14 cellular contexts compared by ENCODE assay signal in the genomic region with DNA sequence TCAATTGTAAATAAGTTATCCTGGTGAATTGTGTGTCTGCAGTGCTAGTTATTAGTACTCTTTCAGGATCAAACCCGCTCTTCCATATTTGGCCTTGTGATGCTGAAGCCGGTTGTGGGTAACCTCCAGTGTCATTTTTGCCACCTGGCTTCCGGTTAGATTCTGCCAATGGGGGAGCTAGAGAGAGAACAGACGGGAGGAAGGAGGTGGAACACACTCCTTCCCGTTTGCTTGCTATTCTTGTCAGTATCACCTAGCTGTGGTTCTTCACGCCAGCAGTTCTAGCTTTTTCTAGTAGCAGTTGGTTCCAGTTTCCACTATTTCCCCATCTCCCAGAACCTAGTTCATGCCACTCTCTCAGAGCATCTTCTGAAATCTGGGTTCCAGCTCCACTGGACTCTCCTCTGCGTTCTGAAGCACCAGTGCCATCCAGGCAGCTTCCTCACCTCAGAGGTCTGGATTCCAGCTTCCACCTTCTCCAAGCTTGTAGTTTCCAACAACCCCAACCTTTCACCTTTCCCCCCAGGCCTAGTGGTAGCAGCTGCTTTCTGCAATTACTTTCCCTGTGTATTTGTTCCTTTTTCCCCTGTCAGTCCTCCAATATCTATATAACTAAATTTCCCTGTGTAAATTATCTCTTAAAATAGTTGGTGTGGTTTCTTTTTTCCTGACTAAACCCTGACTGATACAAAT. TPM values are rescaled to one million over a fixed set of nuclear protein-coding genes. Genes with fewer than 3 reads are reported as not detected.
DNase-seq lines count a peak whose midpoint lies in the region; ATAC-seq and TF ChIP-seq lines count a peak whose summit lies in the region.
"Had no signal": no experiment of that assay in that cellular context is flagged by ENCODE, and none has a peak within 500 bp of the region (broad histone marks: within the 10 kb centered on the region; RNA-seq: fewer than 3 reads in every experiment).

No MANE protein-coding gene starts in this region.

- no peaks in the 10 kb centered on the region for H4K20me1 ChIP-seq in neural progenitor cell (ENCODE audit: low read depth)

- no peak overlapping the region for H3K4me3 Mint-ChIP-seq in activated naive CD8-positive, alpha-beta T cell treated with anti-CD3 and anti-CD28 coated beads, Interleukin-2, amount 10 ng/mL, durations not matched to agents 7 days and 5 days
- no peak overlapping the region for H3K4me3 Mint-ChIP-seq in activated naive CD8-positive, alpha-beta T cell treated with anti-CD3 and anti-CD28 coated beads, Interleukin-2, amount 50 U/mL, for 24 hours
- no peak overlapping the region for H3K4me3 Mint-ChIP-seq in neural progenitor cell
- H3K4me3 Mint-ChIP-seq in chondrocyte (ENCODE audit: unreplicated experiment): no peak overlapping the region
- H3K4me3 Mint-ChIP-seq: nephron had no signal

- ATAC-seq in activated naive CD8-positive, alpha-beta T cell treated with anti-CD3 and anti-CD28 coated beads, Interleukin-2, amount 10 ng/mL, durations not matched to agents 7 days and 5 days (ENCODE audit: low read depth): no peak
- no peak for ATAC-seq in activated naive CD8-positive, alpha-beta T cell treated with anti-CD3 and anti-CD28 coated beads, Interleukin-2, amount 50 U/mL, for 24 hours
- ATAC-seq in GM21723 (IDR thresholded peaks at IDR 0.05; ENCODE audit: unreplicated experiment): peak; percentile 47
- no peak for ATAC-seq in HG02623 (IDR thresholded peaks at IDR 0.05; ENCODE audit: unreplicated experiment)
- ATAC-seq: lower lobe of right lung had no signal

- H3K4me2 ChIP-seq in neural progenitor cell: no peak overlapping the region

- H3K4me1 Mint-ChIP-seq in activated naive CD8-positive, alpha-beta T cell treated with anti-CD3 and anti-CD28 coated beads, Interleukin-2, amount 10 ng/mL, durations not matched to agents 7 days and 5 days: peaks cover 33% of the 10 kb centered on the region
- peaks cover 13% of the 10 kb centered on the region for H3K4me1 Mint-ChIP-seq in activated naive CD8-positive, alpha-beta T cell treated with anti-CD3 and anti-CD28 coated beads, Interleukin-2, amount 50 U/mL, for 24 hours
- H3K4me1 Mint-ChIP-seq in neural progenitor cell (no peaks in the 10 kb centered on the region), chondrocyte (ENCODE audit: low read depth) (peaks cover 20% of the 10 kb centered on the region)
- H3K4me1 Mint-ChIP-seq: nephron had no signal

- H3K27me3 ChIP-seq in neural progenitor cell: no peaks in the 10 kb centered on the region

- no peaks in the 10 kb centered on the region for H3K9me3 ChIP-seq in neural progenitor cell (ENCODE audit: low read depth)
- H3K9me3 ChIP-seq: lower lobe of right lung had no signal

- no peak for DNase-seq in activated naive CD8-positive, alpha-beta T cell treated with anti-CD3 and anti-CD28 coated beads, Interleukin-2, amount 10 ng/mL, durations not matched to agents 7 days and 5 days
- no peak for DNase-seq in activated naive CD8-positive, alpha-beta T cell treated with anti-CD3 and anti-CD28 coated beads, Interleukin-2, amount 50 U/mL, for 24 hours
- DNase-seq in UCSD-AML1 (lab: John Stamatoyannopoulos, UW; ENCODE audit: unreplicated experiment) (peak; percentile 14), neural progenitor cell (ENCODE audit: low spot score) (no peak), chondrocyte (ENCODE audit: low spot score) (no peak), medulla oblongata (ENCODE audit: extremely low spot score) (no peak)
- DNase-seq: activated CD4-positive, CD25-positive, alpha-beta regulatory T cell; activated naive CD4-positive, alpha-beta T cell treated with anti-CD3 and anti-CD28 coated beads, Interleukin-2, amount 50 U/mL, for 16 hours; lower lobe of right lung; NCI-H1436; NCI-H226 had no signal

- no peak overlapping the region for H3K9ac ChIP-seq in neural progenitor cell

- peaks cover 7% of the 10 kb centered on the region for H3K36me3 Mint-ChIP-seq in activated naive CD8-positive, alpha-beta T cell treated with anti-CD3 and anti-CD28 coated beads, Interleukin-2, amount 10 ng/mL, durations not matched to agents 7 days and 5 days
- H3K36me3 Mint-ChIP-seq in activated naive CD8-positive, alpha-beta T cell treated with anti-CD3 and anti-CD28 coated beads, Interleukin-2, amount 50 U/mL, for 24 hours (ENCODE audit: low read depth): no peaks in the 10 kb centered on the region
- H3K36me3 Mint-ChIP-seq in neural progenitor cell: no peaks in the 10 kb centered on the region
- no peaks in the 10 kb centered on the region for H3K36me3 Mint-ChIP-seq in chondrocyte (ENCODE audit: low read depth)

- peak overlapping the region; percentile 4 for H3K27ac Mint-ChIP-seq in activated naive CD8-positive, alpha-beta T cell treated with anti-CD3 and anti-CD28 coated beads, Interleukin-2, amount 10 ng/mL, durations not matched to agents 7 days and 5 days
- no peak overlapping the region for H3K27ac Mint-ChIP-seq in activated naive CD8-positive, alpha-beta T cell treated with anti-CD3 and anti-CD28 coated beads, Interleukin-2, amount 50 U/mL, for 24 hours
- H3K27ac Mint-ChIP-seq in neural progenitor cell (peak overlapping the region; percentile 4), chondrocyte (ENCODE audit: unreplicated experiment) (no peak overlapping the region)
- H3K27ac Mint-ChIP-seq: nephron had no signal

- no peak overlapping the region for H3K4me3 ChIP-seq in neural progenitor cell
- H3K4me3 ChIP-seq: lower lobe of right lung had no signal

- H3K79me2 ChIP-seq in neural progenitor cell (ENCODE audit: low read depth): no peaks in the 10 kb centered on the region

- no peak overlapping the region for H2AFZ ChIP-seq in neural progenitor cell (replicated peaks)

- no peaks in the 10 kb centered on the region for H3K36me3 ChIP-seq in neural progenitor cell
- H3K36me3 ChIP-seq: lower lobe of right lung had no signal

- H3F3A ChIP-seq in neural progenitor cell (ENCODE audit: low read depth): no peaks in the 10 kb centered on the region

- peaks cover 3% of the 10 kb centered on the region for H3K4me1 ChIP-seq in neural progenitor cell
- H3K4me1 ChIP-seq: lower lobe of right lung had no signal

- peaks cover 1% of the 10 kb centered on the region for H3K27me3 Mint-ChIP-seq in activated naive CD8-positive, alpha-beta T cell treated with anti-CD3 and anti-CD28 coated beads, Interleukin-2, amount 10 ng/mL, durations not matched to agents 7 days and 5 days
- H3K27me3 Mint-ChIP-seq in activated naive CD8-positive, alpha-beta T cell treated with anti-CD3 and anti-CD28 coated beads, Interleukin-2, amount 50 U/mL, for 24 hours: no peaks in the 10 kb centered on the region
- H3K27me3 Mint-ChIP-seq in neural progenitor cell (ENCODE audit: insufficient read depth, low read depth) (no peaks in the 10 kb centered on the region), chondrocyte (ENCODE audit: low read depth) (no peaks in the 10 kb centered on the region)

- H3K9me3 Mint-ChIP-seq in activated naive CD8-positive, alpha-beta T cell treated with anti-CD3 and anti-CD28 coated beads, Interleukin-2, amount 10 ng/mL, durations not matched to agents 7 days and 5 days: peaks cover 3% of the 10 kb centered on the region
- no peaks in the 10 kb centered on the region for H3K9me3 Mint-ChIP-seq in activated naive CD8-positive, alpha-beta T cell treated with anti-CD3 and anti-CD28 coated beads, Interleukin-2, amount 50 U/mL, for 24 hours
- H3K9me3 Mint-ChIP-seq in neural progenitor cell: peaks cover 2% of the 10 kb centered on the region
- H3K9me3 Mint-ChIP-seq in chondrocyte (ENCODE audit: low read depth): no peaks in the 10 kb centered on the region
- H3K9me3 Mint-ChIP-seq: nephron had no signal

- TF ChIP-seq CTCF in neural progenitor cell (IDR thresholded peaks at IDR 0.05) (no peak), chondrocyte (IDR thresholded peaks at IDR 0.05) (no peak)

- no peak overlapping the region for H3K27ac ChIP-seq in neural progenitor cell
- H3K27ac ChIP-seq: lower lobe of right lung had no signal

- POLR2A ChIA-PET in activated naive CD8-positive, alpha-beta T cell treated with anti-CD3 and anti-CD28 coated beads, Interleukin-2, amount 10 ng/mL, durations not matched to agents 7 days and 5 days (lab: Charles Lee): no interaction called here

RNA-seq across cellular contexts. Expression of a gene that starts 46.9 kb away (rescaled TPM):
- total RNA-seq in activated naive CD8-positive, alpha-beta T cell treated with anti-CD3 and anti-CD28 coated beads, Interleukin-2, amount 10 ng/mL, durations not matched to agents 7 days and 5 days: 10 to 100 TPM; 65.2 to 66.4 TPM
- total RNA-seq in neural progenitor cell (ENCODE audit: low replicate concordance) (13.8 and 31.3 TPM in 2 replicates), chondrocyte (75.7 to 108 TPM (median 99.2 TPM) in 3 replicates)

Comparison
In these comparisons a context has a peak if more than half of its experiments do, and no peak if none do; other contexts are left out.
1. H3K27ac Mint-ChIP-seq: peak in activated naive CD8-positive, alpha-beta T cell treated with anti-CD3 and anti-CD28 coated beads, Interleukin-2, amount 10 ng/mL, durations not matched to agents 7 days and 5 days (single experiment) and neural progenitor cell (single experiment); none in activated naive CD8-positive, alpha-beta T cell treated with anti-CD3 and anti-CD28 coated beads, Interleukin-2, amount 50 U/mL, for 24 hours (single experiment) and chondrocyte (single experiment).